Comparison of ENCODE assay signal across 10 cellular contexts in genomic region chr3:71784201-71784913, GRCh38. TPM values are rescaled to one million over a fixed set of nuclear protein-coding genes. Genes with fewer than 3 reads are reported as not detected.
A peak's percentile ranks its signal among the peaks of the same experiment; 100 is the strongest.
DNase-seq lines count a peak whose midpoint lies in the region; ATAC-seq and TF ChIP-seq lines count a peak whose summit lies in the region.
"Had no signal": no experiment of that assay in that cellular context is flagged by ENCODE, and none has a peak within 500 bp of the region (broad histone marks: within the 10 kb centered on the region; RNA-seq: fewer than 3 reads in every experiment).

No MANE protein-coding gene starts in this region.

- H3K9ac ChIP-seq in ES-I3 (ENCODE audit: low read depth, low read length) (peak overlapping the region; percentile 52; the same call in 1 of the 2 replicates), NT2/D1 (ENCODE audit: insufficient read length, low read depth) (peak overlapping the region; percentile 39)

- H3K4me1 ChIP-seq in ES-I3 (ENCODE audit: insufficient read depth, low read length) (peaks cover 17% of the 10 kb centered on the region), NT2/D1 (ENCODE audit: insufficient read depth, insufficient read length) (peaks cover 6% of the 10 kb centered on the region), esophagus squamous epithelium (peaks cover 10 to 21% (median 14%) of the 10 kb centered on the region in 3 donors)

- H3K9me3 ChIP-seq in ES-I3 (ENCODE audit: control insufficient read depth, insufficient read depth, low read length) (no peaks in the 10 kb centered on the region), NT2/D1 (ENCODE audit: insufficient read depth, low read length) (no peaks in the 10 kb centered on the region), esophagus squamous epithelium (no peaks in the 10 kb centered on the region)

- H3K36me3 ChIP-seq in ES-I3 (ENCODE audit: insufficient read depth, low read length), result no peaks in the 10 kb centered on the region
- no peaks in the 10 kb centered on the region for H3K36me3 ChIP-seq in NT2/D1 (ENCODE audit: insufficient read depth, insufficient read length, low read length)
- H3K36me3 ChIP-seq in esophagus squamous epithelium, result no peaks in the 10 kb centered on the region

- no peak for TF ChIP-seq POLR2A in esophagus squamous epithelium (IDR thresholded peaks at IDR 0.05)

- ATAC-seq in GM21717 (IDR thresholded peaks at IDR 0.05; ENCODE audit: unreplicated experiment) (no peak), GM21529 (IDR thresholded peaks at IDR 0.05; ENCODE audit: unreplicated experiment) (no peak), HG02938 (IDR thresholded peaks at IDR 0.05; ENCODE audit: unreplicated experiment) (no peak)

- intact Hi-C loops in esophagus squamous epithelium (cut with DNase I), result no loop called here

- H3K27ac ChIP-seq in esophagus squamous epithelium, result no peak overlapping the region

- H3K27me3 ChIP-seq in NT2/D1 (ENCODE audit: insufficient read depth, insufficient read length), result peaks cover 72% of the 10 kb centered on the region
- peaks cover 11 to 90% (median 26%) of the 10 kb centered on the region in 4 donors for H3K27me3 ChIP-seq in esophagus squamous epithelium

- H3K4me3 ChIP-seq in NT2/D1 (ENCODE audit: insufficient read length, low read depth) (peak overlapping the region; percentile 40), esophagus squamous epithelium (peak overlapping the region; percentile 24 to 67 (median 36)), retinal pigment epithelial cell (ENCODE audit: low read length) (peak overlapping the region; percentile 27)

- TF ChIP-seq CTCF in esophagus squamous epithelium (IDR thresholded peaks at IDR 0.05) (no peak), retinal pigment epithelial cell (conservative IDR thresholded peaks at IDR 0.05; ENCODE audit: low read depth, low read length) (no peak)

- no peak for DNase-seq in NT2/D1 (ENCODE audit: low read depth, low spot score)
- DNase-seq in esophagus squamous epithelium (lab: John Stamatoyannopoulos, UW), result no peak
- no peak for DNase-seq in retinal pigment epithelial cell (ENCODE audit: low read depth)
- DNase-seq in NOMO-1 treated with dmso at 0.1 percent for 144 hours (lab: John Stamatoyannopoulos, UW; ENCODE audit: unreplicated experiment), result no peak
- DNase-seq: HFFc6, NCI-H1092 had no signal

- WGBS in esophagus squamous epithelium, 2 donors, result 4 to 8% methylated on average over 20 to 21 of the region's 23 CpGs

RNA-seq across cellular contexts. Expression of gene PROK2, which starts 0.6 kb away (rescaled TPM):
- under 1 TPM in 2 of 4 donors, not detected in 2; 0.62 to 0.83 TPM for total RNA-seq in esophagus squamous epithelium
- total RNA-seq: HFFc6 had no signal

RNA-seq across cellular contexts. Expression of gene GPR27, which starts 30.7 kb away (rescaled TPM):
- 1 to 10 TPM; 2.1 to 3.6 (median 2.7) TPM for total RNA-seq in esophagus squamous epithelium
- total RNA-seq: HFFc6 had no signal

RNA-seq across cellular contexts. Expression of gene EIF4E3, which starts 59.2 kb away (rescaled TPM):
- total RNA-seq in esophagus squamous epithelium, result 10 to 100 TPM in 2 of 4 donors, 1 to 10 TPM in 2; 7.4 to 16.2 (median 10.2) TPM
